35 cellular contexts compared by ENCODE assay signal in the genomic region with DNA sequence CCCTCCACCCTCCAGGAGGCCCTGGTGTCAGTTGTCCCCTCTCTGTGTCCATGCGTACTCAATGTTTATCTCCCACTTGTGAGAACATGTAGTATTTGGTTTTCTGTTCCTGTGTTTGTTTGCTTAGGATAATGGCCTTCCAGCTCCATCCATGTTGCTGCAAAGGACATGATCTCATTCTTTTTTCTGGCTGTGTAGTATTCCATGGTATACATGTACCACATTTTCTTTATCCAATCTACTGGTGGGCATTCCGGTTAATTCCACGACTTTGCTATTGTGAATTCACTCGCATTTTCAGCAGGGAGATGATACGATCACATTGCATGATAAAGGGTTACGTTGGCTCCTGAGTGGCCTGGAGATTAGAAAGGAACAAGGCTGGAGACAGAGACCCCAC.
DNase-seq lines count a peak whose midpoint lies in the region; ATAC-seq, FAIRE-seq and TF ChIP-seq lines count a peak whose summit lies in the region.
"Had no signal": no experiment of that assay in that cellular context is flagged by ENCODE, and none has a peak within 500 bp of the region (broad histone marks: within the 10 kb centered on the region; RNA-seq: fewer than 3 reads in every experiment).

No MANE protein-coding gene starts in this region.

- H3K27ac ChIP-seq in HepG2 (ENCODE audit: extremely low read length, insufficient read depth, low read length): no peak overlapping the region
- no peak overlapping the region for H3K27ac ChIP-seq in right lobe of liver
- H3K27ac ChIP-seq in HEK293 (ENCODE audit: extremely low read depth, low read depth, low read length): no peak overlapping the region
- no peak overlapping the region for H3K27ac ChIP-seq in K562 (ENCODE audit: extremely low read depth, low read depth, low read length)
- H3K27ac ChIP-seq: 22Rv1; A549; BLaER1; BLaER1 treated with 17β-estradiol and CSF1 and Interleukin-3, amounts not matched to agents 10 nM and 100 nM; C4-2B had no signal

- TF ChIP-seq RAD21 in HepG2 (CRISPR knock-in tag; IDR thresholded peaks at IDR 0.05) (no peak), K562 (CRISPR knock-in tag; conservative IDR thresholded peaks at IDR 0.05 in 1 of 2, IDR thresholded peaks at IDR 0.05 in 1 of 2) (no peak)

- H4K20me1 ChIP-seq in HepG2 (ENCODE audit: insufficient read depth, low read length): no peaks in the 10 kb centered on the region
- no peaks in the 10 kb centered on the region for H4K20me1 ChIP-seq in K562 (replicated peaks; ENCODE audit: control insufficient read depth, insufficient read depth, low read length)
- H4K20me1 ChIP-seq: BLaER1; BLaER1 treated with 17β-estradiol and CSF1 and Interleukin-3, amounts not matched to agents 10 nM and 100 nM had no signal

- in situ Hi-C loops in HepG2 (cut with HindIII; ENCODE audit: extremely low pct_ligation_motif_present, low pct_unique_long_range_greater_than_20kb) (no loop called here), K562 (cut with MboI) (no loop called here)

- peaks cover 0 to 28% of the 10 kb centered on the region in 2 experiments for H3K27me3 ChIP-seq in HepG2 (ENCODE audit: control insufficient read depth in 1 of 2, insufficient read depth in 2 of 2, low read length in 2 of 2)
- H3K27me3 ChIP-seq in right lobe of liver: no peaks in the 10 kb centered on the region
- peaks cover 5 to 50% of the 10 kb centered on the region in 2 experiments; a peak in 3 of 5 replicates for H3K27me3 ChIP-seq in K562 (ENCODE audit: control insufficient read depth in 2 of 2, insufficient read depth in 2 of 2, low read length in 2 of 2)
- H3K27me3 ChIP-seq: BLaER1; BLaER1 treated with 17β-estradiol and CSF1 and Interleukin-3, amounts not matched to agents 10 nM and 100 nM had no signal

- FAIRE-seq in HepG2 (lab: Jason Lieb, UNC) (peak; percentile 4), K562 (lab: Jason Lieb, UNC) (no peak)
- FAIRE-seq: A204.1, A549, D721Med had no signal

- ATAC-seq in HepG2 (no peak), right lobe of liver (no peak), K562 (no peak), left colon (no peak)
- ATAC-seq: A549; CD8-positive, alpha-beta T cell had no signal

- CTCF ChIA-PET in HepG2 (lab: Yijun Ruan, JAX; ENCODE audit: low intra/inter-chr PET ratio, low total read pairs): no interaction called here
- CTCF ChIA-PET in HEK293 (lab: Yijun Ruan, JAX): no interaction called here
- CTCF ChIA-PET in K562 (lab: Yijun Ruan, JAX; ENCODE audit: low intra/inter-chr PET ratio): no interaction called here
- CTCF ChIA-PET in activated naive CD4-positive, alpha-beta T cell treated with anti-CD3 and anti-CD28 coated beads, Interleukin-2, amount 10 ng/mL, durations not matched to agents 7 days and 5 days (lab: Charles Lee): no interaction called here

- H3K4me1 Mint-ChIP-seq in activated naive CD4-positive, alpha-beta T cell treated with anti-CD3 and anti-CD28 coated beads, Interleukin-2, amount 10 ng/mL, durations not matched to agents 7 days and 5 days: no peaks in the 10 kb centered on the region
- H3K4me1 Mint-ChIP-seq: B cell; CD14-positive monocyte; CD4-positive, alpha-beta memory T cell; CD4-positive, CD25-positive, alpha-beta regulatory T cell; CD8-positive, alpha-beta memory T cell had no signal

- H3K36me3 Mint-ChIP-seq in activated naive CD4-positive, alpha-beta T cell treated with anti-CD3 and anti-CD28 coated beads, Interleukin-2, amount 10 ng/mL, durations not matched to agents 7 days and 5 days: no peaks in the 10 kb centered on the region
- H3K36me3 Mint-ChIP-seq: CD14-positive monocyte; CD4-positive, alpha-beta memory T cell; CD4-positive, CD25-positive, alpha-beta regulatory T cell; CD8-positive, alpha-beta memory T cell; CD8-positive, alpha-beta T cell had no signal

- POLR2A ChIA-PET in HepG2 (lab: Yijun Ruan, JAX): no interaction called here
- POLR2A ChIA-PET in HEK293 (lab: Yijun Ruan, JAX): no interaction called here
- POLR2A ChIA-PET in K562 (lab: Yijun Ruan, JAX): no interaction called here

- H3K9me3 ChIP-seq in HepG2 (ENCODE audit: low read length): peaks cover 14% of the 10 kb centered on the region
- H3K9me3 ChIP-seq in right lobe of liver: no peaks in the 10 kb centered on the region
- H3K9me3 ChIP-seq in HEK293 (ENCODE audit: control insufficient read depth, insufficient read depth, low read depth, low read length): no peaks in the 10 kb centered on the region
- no peaks in the 10 kb centered on the region for H3K9me3 ChIP-seq in K562 (replicated peaks; ENCODE audit: control insufficient read depth, insufficient read depth, low read depth, low read length)
- H3K9me3 ChIP-seq: A549, BE2C, BLaER1, Caco-2 had no signal

- WGBS in HepG2 (ENCODE audit: low lambda C conversion rate): 33% methylated on average over 6 of the region's 6 CpGs
- 82% methylated on average over 6 of the region's 6 CpGs for WGBS in right lobe of liver (ENCODE audit: insufficient coverage, low coverage, low lambda C conversion rate, missing lambda C conversion rate)
- WGBS in K562 (ENCODE audit: insufficient coverage, low coverage, missing lambda C conversion rate): 1% methylated on average over 6 of the region's 6 CpGs

- TF ChIP-seq POLR2A in HepG2 (IDR thresholded peaks at IDR 0.05; ENCODE audit: insufficient read depth in 1 of 2, low read depth in 2 of 2, low read length in 2 of 2) (no peak), right lobe of liver (IDR thresholded peaks at IDR 0.05) (no peak), K562 (conservative IDR thresholded peaks at IDR 0.05) (no peak)

- no peak for TF ChIP-seq CTCF in HepG2 (CRISPR knock-in tag; IDR thresholded peaks at IDR 0.05)
- TF ChIP-seq CTCF in right lobe of liver (IDR thresholded peaks at IDR 0.05): no peak
- TF ChIP-seq CTCF in HEK293 (tag by site-specific recombination; IDR thresholded peaks at IDR 0.05): no peak
- no peak for TF ChIP-seq CTCF in K562 (IDR thresholded peaks at IDR 0.05 in 2 of 3, conservative IDR thresholded peaks at IDR 0.05 in 1 of 3; ENCODE audit: insufficient read depth in 2 of 3, low read depth in 1 of 3, low read length in 3 of 3)

- H3K4me3 Mint-ChIP-seq in activated naive CD4-positive, alpha-beta T cell treated with anti-CD3 and anti-CD28 coated beads, Interleukin-2, amount 10 ng/mL, durations not matched to agents 7 days and 5 days: no peak overlapping the region
- H3K4me3 Mint-ChIP-seq: B cell; CD14-positive monocyte; CD4-positive, alpha-beta memory T cell; CD4-positive, alpha-beta T cell; CD4-positive, CD25-positive, alpha-beta regulatory T cell; CD8-positive, alpha-beta memory T cell; CD8-positive, alpha-beta T cell had no signal

- H3K4me1 ChIP-seq in HepG2 (ENCODE audit: insufficient read depth, low read length) (no peaks in the 10 kb centered on the region), right lobe of liver (no peaks in the 10 kb centered on the region), HEK293 (ENCODE audit: control insufficient read depth, insufficient read depth, low read length) (no peaks in the 10 kb centered on the region), K562 (replicated peaks in 1 of 2; ENCODE audit: control insufficient read depth in 2 of 2, insufficient read depth in 2 of 2, low read length in 2 of 2) (peaks cover 0 to 10% of the 10 kb centered on the region in 2 experiments; a peak in 3 of 5 replicates)
- H3K4me1 ChIP-seq: A549; BE2C; BLaER1; BLaER1 treated with 17β-estradiol and CSF1 and Interleukin-3, amounts not matched to agents 10 nM and 100 nM; Caco-2 had no signal

- H3K9ac ChIP-seq in HepG2 (ENCODE audit: insufficient read depth, low read depth, low read length) (no peak overlapping the region), K562 (ENCODE audit: insufficient read depth in 1 of 2, low read depth in 2 of 2, low read length in 2 of 2) (no peak overlapping the region)
- H3K9ac ChIP-seq: BLaER1; BLaER1 treated with 17β-estradiol and CSF1 and Interleukin-3, amounts not matched to agents 10 nM and 100 nM had no signal

- BruUV-seq in HepG2 (replicated peaks; lab: Mats Ljungman, UMichigan): no TSS peak
- no TSS peak for BruUV-seq in K562 (replicated peaks; lab: Mats Ljungman, UMichigan)

- H3K36me3 ChIP-seq in HepG2 (replicated peaks in 1 of 2; ENCODE audit: control insufficient read depth in 1 of 2, insufficient read depth in 2 of 2, low read length in 2 of 2): no peaks in the 10 kb centered on the region
- H3K36me3 ChIP-seq in right lobe of liver: no peaks in the 10 kb centered on the region
- no peaks in the 10 kb centered on the region for H3K36me3 ChIP-seq in HEK293 (ENCODE audit: control insufficient read depth in 2 of 2, insufficient read depth in 1 of 2, low read length in 2 of 2)
- H3K36me3 ChIP-seq in K562 (ENCODE audit: control insufficient read depth, insufficient read depth, low read length): no peaks in the 10 kb centered on the region
- H3K36me3 ChIP-seq: BE2C; BLaER1; BLaER1 treated with 17β-estradiol and CSF1 and Interleukin-3, amounts not matched to agents 10 nM and 100 nM had no signal

- H3K27ac Mint-ChIP-seq in activated naive CD4-positive, alpha-beta T cell treated with anti-CD3 and anti-CD28 coated beads, Interleukin-2, amount 10 ng/mL, durations not matched to agents 7 days and 5 days: no peak overlapping the region
- H3K27ac Mint-ChIP-seq: B cell; CD14-positive monocyte; CD4-positive, alpha-beta memory T cell; CD4-positive, alpha-beta T cell; CD4-positive, CD25-positive, alpha-beta regulatory T cell; CD8-positive, alpha-beta memory T cell; CD8-positive, alpha-beta T cell had no signal

- H2AFZ ChIP-seq in HepG2 (ENCODE audit: low read length) (no peak overlapping the region), K562 (ENCODE audit: low read depth, low read length) (no peak overlapping the region)

- no peak for TF ChIP-seq EP300 in HepG2 (IDR thresholded peaks at IDR 0.05; ENCODE audit: low read depth in 2 of 2, low read length in 2 of 2)
- no peak for TF ChIP-seq EP300 in HepG2 (CRISPR knock-in tag; IDR thresholded peaks at IDR 0.05; ENCODE audit: borderline replicate concordance)
- TF ChIP-seq EP300 in K562 (IDR thresholded peaks at IDR 0.05; ENCODE audit: low read length): no peak

- no peaks in the 10 kb centered on the region for H3K27me3 Mint-ChIP-seq in activated naive CD4-positive, alpha-beta T cell treated with anti-CD3 and anti-CD28 coated beads, Interleukin-2, amount 10 ng/mL, durations not matched to agents 7 days and 5 days
- H3K27me3 Mint-ChIP-seq: B cell; CD4-positive, CD25-positive, alpha-beta regulatory T cell had no signal

- H3K79me2 ChIP-seq in HepG2 (ENCODE audit: insufficient read depth, low read length) (no peaks in the 10 kb centered on the region), K562 (ENCODE audit: control insufficient read depth, insufficient read depth, low read length) (no peaks in the 10 kb centered on the region)

- no peaks in the 10 kb centered on the region for H3K9me1 ChIP-seq in K562 (ENCODE audit: control insufficient read depth, insufficient read depth, low read length)

- DNase-seq in HepG2 (ENCODE audit: low spot score): no peak
- no peak for DNase-seq in right lobe of liver
- DNase-seq in K562 (ENCODE audit: extremely low read depth in 1 of 4, low spot score in 3 of 4): no peak
- DNase-seq in left colon: no peak
- no peak for DNase-seq in activated naive CD4-positive, alpha-beta T cell treated with anti-CD3 and anti-CD28 coated beads, Interleukin-2, amount 10 ng/mL, durations not matched to agents 7 days and 5 days
- DNase-seq: 8988T; ACHN; AML-193; BE2C; C1 segment of cervical spinal cord; Caco-2; Calu3; CD4-positive, alpha-beta memory T cell; CD4-positive, alpha-beta T cell; CD4-positive, CD25-positive, alpha-beta regulatory T cell; CD8-positive, alpha-beta memory T cell; CD8-positive, alpha-beta T cell; COR-L47; DMS 273 treated with DMSO at 0.1 percent for 48 hours; DMS153; DMS53; DMS79; DMS79 treated with DMSO at 0.1 percent for 48 hours; DND-41; EL had no signal

- H3K4me2 ChIP-seq in HepG2 (ENCODE audit: low read depth, low read length) (no peak overlapping the region), K562 (ENCODE audit: insufficient read depth, low read length) (no peak overlapping the region)
- H3K4me2 ChIP-seq: A549; BLaER1; BLaER1 treated with 17β-estradiol and CSF1 and Interleukin-3, amounts not matched to agents 10 nM and 100 nM had no signal

- H3K9me3 Mint-ChIP-seq in activated naive CD4-positive, alpha-beta T cell treated with anti-CD3 and anti-CD28 coated beads, Interleukin-2, amount 10 ng/mL, durations not matched to agents 7 days and 5 days: peaks cover 3% of the 10 kb centered on the region
- H3K9me3 Mint-ChIP-seq: CD4-positive, alpha-beta T cell had no signal

- H3K4me3 ChIP-seq in HepG2 (replicated peaks in 1 of 3; ENCODE audit: insufficient read depth in 1 of 3, low read depth in 2 of 3, low read length in 3 of 3): no peak overlapping the region
- H3K4me3 ChIP-seq in right lobe of liver: no peak overlapping the region
- no peak overlapping the region for H3K4me3 ChIP-seq in HEK293 (ENCODE audit: low read depth, low read length)
- H3K4me3 ChIP-seq in K562: no peak overlapping the region
- H3K4me3 ChIP-seq: A549; BLaER1; BLaER1 treated with 17β-estradiol and CSF1 and Interleukin-3, amounts not matched to agents 10 nM and 100 nM had no signal

- intact Hi-C loops in HepG2 (cut with micrococcal nuclease; ENCODE audit: unreplicated experiment): no loop called here
- intact Hi-C loops in right lobe of liver (cut with DNase I): no loop called here
- intact Hi-C loops in K562 (cut with micrococcal nuclease): no loop called here
- intact Hi-C loops in left colon (cut with DNase I, micrococcal nuclease): no loop called here
